30 cellular contexts compared by ENCODE assay signal in genomic region chr3:42681361-42682038, GRCh38. TPM values are rescaled to one million over a fixed set of nuclear protein-coding genes. Genes with fewer than 3 reads are reported as not detected.
"Had no signal": no experiment of that assay in that cellular context is flagged by ENCODE, and none has a peak within 500 bp of the region (broad histone marks: within the 10 kb centered on the region; RNA-seq: fewer than 3 reads in every experiment).

No MANE protein-coding gene starts in this region.

- H3K4me3 ChIP-seq: esophagus squamous epithelium, left lung, pancreas, right lobe of liver, testis, tibial artery, upper lobe of left lung, uterus had no signal

- H3K4me1 ChIP-seq: pancreas, right lobe of liver had no signal

- H3K27me3 ChIP-seq: pancreas, right lobe of liver, testis, uterus had no signal

- H3K36me3 ChIP-seq: esophagus squamous epithelium, left lung, neutrophil, pancreas, right lobe of liver, tibial artery, upper lobe of left lung, uterus had no signal

- H3K9me3 ChIP-seq: esophagus squamous epithelium, left lung, neutrophil, pancreas, right lobe of liver, testis, uterus had no signal

- H3K27ac ChIP-seq: esophagus squamous epithelium, left lung, neutrophil, pancreas, right lobe of liver, testis, upper lobe of left lung, uterus had no signal

- DNase-seq: cerebellar nuclear complex; cortex of kidney; effector memory CD8-positive, alpha-beta T cell; erythroblast; esophagus squamous epithelium; foreskin melanocyte; kidney; left lung; pancreas; stimulated activated CD4-positive, alpha-beta T cell treated with anti-CD3 and anti-CD28 coated beads, Interleukin-2, amount 100 ng/mL, for 24 hours; stimulated activated CD4-positive, alpha-beta T cell treated with anti-CD3 and anti-CD28 coated beads, Interleukin-4, amount 100 ng/mL, for 24 hours; stimulated activated naive CD8-positive, alpha-beta T cell treated with anti-CD3 and anti-CD28 coated beads, Interleukin-15, Interleukin-2, amounts not matched to agents 100 U/mL and 50 U/mL, for 24 hours; substantia nigra; testis; upper lobe of left lung; uterus had no signal

- ATAC-seq: effector memory CD8-positive, alpha-beta T cell; left lung; naive thymus-derived CD8-positive, alpha-beta T cell; pancreas; right lobe of liver; stimulated activated memory B cell treated with anti-CD40 and anti-IgM and Interleukin-4, amounts not matched to agents 10 μg/mL and 1 μg/mL and 100 μg/mL, for 72 hours; stimulated activated naive CD8-positive, alpha-beta T cell treated with anti-CD3 and anti-CD28 coated beads, Interleukin-15, Interleukin-2, amounts not matched to agents 100 U/mL and 50 U/mL, for 24 hours had no signal

RNA-seq across cellular contexts. Expression of gene KLHL40, which starts 3.8 kb away (rescaled TPM):
- total RNA-seq: dermis microvascular lymphatic vessel endothelial cell; esophagus squamous epithelium; kidney; left lung; lower leg skin; lung microvascular endothelial cell; mesothelial cell of epicardium; mucosa of gallbladder; naive thymus-derived CD8-positive, alpha-beta T cell; neural crest cell; pancreas; posterior vena cava; pulmonary artery endothelial cell; upper lobe of left lung; uterus had no signal
- polyA plus RNA-seq: naive thymus-derived CD8-positive, alpha-beta T cell had no signal

RNA-seq across cellular contexts. Expression of gene HHATL, which starts 21.1 kb away (rescaled TPM):
- total RNA-seq: dermis microvascular lymphatic vessel endothelial cell; esophagus squamous epithelium; kidney; lung microvascular endothelial cell; mesothelial cell of epicardium; naive thymus-derived CD8-positive, alpha-beta T cell; neural crest cell; omental fat pad; pulmonary artery endothelial cell had no signal
- polyA plus RNA-seq: naive thymus-derived CD8-positive, alpha-beta T cell had no signal

RNA-seq across cellular contexts. Expression of gene ZBTB47, which starts 28.0 kb away (rescaled TPM):
- polyA plus RNA-seq: naive thymus-derived CD8-positive, alpha-beta T cell had no signal
